ENCODE assay signal across 1 cellular context in the genomic region with DNA sequence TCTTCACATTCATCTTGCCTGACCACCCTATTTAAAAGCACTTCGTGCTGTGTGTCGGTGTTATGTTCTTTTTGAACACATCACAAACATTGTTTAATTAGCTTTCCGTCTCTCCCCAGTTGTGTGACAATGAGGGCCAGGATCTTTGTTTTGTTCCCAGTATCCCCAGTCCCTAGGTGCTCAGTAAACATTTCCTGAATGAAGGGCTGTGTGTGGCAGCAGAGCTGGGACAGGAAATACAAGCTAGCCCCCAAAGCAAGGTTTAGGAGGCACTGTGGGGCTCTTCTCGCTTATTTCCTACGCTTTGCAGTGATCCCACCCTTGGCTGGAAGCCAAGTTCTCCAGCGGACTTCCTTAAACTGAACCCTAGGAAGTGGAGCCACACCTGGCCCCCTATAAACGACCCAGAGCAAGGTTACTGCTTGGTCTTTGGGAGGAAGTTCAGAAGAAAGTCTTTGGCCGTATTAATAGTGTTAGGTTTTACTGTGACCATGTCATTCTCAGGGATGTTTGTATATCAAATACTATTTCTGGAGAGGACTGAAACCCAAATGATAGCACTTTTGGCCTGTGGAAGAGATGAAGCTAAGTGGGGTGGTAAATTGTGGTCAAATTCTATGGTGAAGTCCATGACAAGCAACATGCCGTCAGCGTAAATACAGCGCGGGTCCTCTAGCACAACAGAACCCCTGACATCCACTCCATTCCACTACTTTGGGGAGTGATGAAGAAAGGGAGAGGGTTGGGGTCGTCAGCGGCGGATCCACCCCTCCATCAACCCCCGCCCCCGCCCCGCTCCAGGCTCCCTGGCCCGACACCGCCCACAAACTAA.
A peak's percentile ranks its signal among the peaks of the same experiment; 100 is the strongest.
TF ChIP-seq lines count a peak whose summit lies in the region.

No MANE protein-coding gene starts in this region.

TF ChIP-seq in HepG2, 621 proteins besides CTCF, POLR2A, EP300 and RAD21:
- TF ChIP-seq ARID2 (CRISPR knock-in tag; IDR thresholded peaks at IDR 0.05; ENCODE audit: borderline replicate concordance): no peak
- TF ChIP-seq ZKSCAN5 (CRISPR knock-in tag; IDR thresholded peaks at IDR 0.05): 0 out of 2 replicates have a peak, but pooled peaks have one; percentile 5
- TF ChIP-seq, protein P1, sequence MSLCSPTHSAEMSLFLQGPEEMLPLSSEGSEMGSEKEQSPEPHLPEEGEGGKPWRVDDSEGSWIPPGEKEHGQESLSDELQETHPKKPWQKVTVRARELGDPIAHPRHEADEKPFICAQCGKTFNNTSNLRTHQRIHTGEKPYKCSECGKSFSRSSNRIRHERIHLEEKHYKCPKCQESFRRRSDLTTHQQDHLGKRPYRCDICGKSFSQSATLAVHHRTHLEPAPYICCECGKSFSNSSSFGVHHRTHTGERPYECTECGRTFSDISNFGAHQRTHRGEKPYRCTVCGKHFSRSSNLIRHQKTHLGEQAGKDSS (CRISPR knock-in tag; IDR thresholded peaks at IDR 0.05; ENCODE audit: borderline replicate concordance, low read depth): no peak
- TF ChIP-seq, protein P2, sequence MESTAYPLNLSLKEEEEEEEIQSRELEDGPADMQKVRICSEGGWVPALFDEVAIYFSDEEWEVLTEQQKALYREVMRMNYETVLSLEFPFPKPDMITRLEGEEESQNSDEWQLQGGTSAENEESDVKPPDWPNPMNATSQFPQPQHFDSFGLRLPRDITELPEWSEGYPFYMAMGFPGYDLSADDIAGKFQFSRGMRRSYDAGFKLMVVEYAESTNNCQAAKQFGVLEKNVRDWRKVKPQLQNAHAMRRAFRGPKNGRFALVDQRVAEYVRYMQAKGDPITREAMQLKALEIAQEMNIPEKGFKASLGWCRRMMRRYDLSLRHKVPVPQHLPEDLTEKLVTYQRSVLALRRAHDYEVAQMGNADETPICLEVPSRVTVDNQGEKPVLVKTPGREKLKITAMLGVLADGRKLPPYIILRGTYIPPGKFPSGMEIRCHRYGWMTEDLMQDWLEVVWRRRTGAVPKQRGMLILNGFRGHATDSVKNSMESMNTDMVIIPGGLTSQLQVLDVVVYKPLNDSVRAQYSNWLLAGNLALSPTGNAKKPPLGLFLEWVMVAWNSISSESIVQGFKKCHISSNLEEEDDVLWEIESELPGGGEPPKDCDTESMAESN (CRISPR knock-in tag; conservative IDR thresholded peaks at IDR 0.05): no peak
- TF ChIP-seq MAFF (IDR thresholded peaks at IDR 0.05; ENCODE audit: low read depth, low read length): no peak
- TF ChIP-seq ZNF205 (CRISPR knock-in tag; IDR thresholded peaks at IDR 0.05): 0 out of 2 replicates have a peak, but pooled peaks have one; percentile 9
- TF ChIP-seq GATA4 (IDR thresholded peaks at IDR 0.05; ENCODE audit: borderline replicate concordance, low read depth): no peak
- TF ChIP-seq ZFP82 (CRISPR knock-in tag; IDR thresholded peaks at IDR 0.05; ENCODE audit: borderline replicate concordance): 0 out of 2 replicates have a peak, but pooled peaks have one; percentile 15
- TF ChIP-seq, protein P3, sequence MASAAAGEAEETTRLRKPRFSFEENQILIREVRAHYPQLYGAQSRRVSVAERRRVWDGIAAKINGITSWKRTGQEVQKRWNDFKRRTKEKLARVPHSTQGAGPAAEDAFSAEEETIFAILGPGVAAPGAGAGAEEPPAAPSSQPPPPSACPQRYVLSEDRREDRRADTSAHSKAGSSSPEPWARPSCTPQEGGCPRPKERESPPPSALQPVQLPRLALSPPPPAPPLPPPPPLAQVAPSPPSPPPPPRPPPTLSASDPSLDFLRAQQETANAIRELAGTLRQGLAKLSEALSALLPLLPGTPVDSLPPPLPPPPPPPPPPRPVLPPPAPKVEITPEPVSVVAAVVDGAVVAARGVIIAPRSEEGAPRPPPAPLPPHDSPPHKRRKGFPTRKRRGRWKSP (CRISPR knock-in tag; IDR thresholded peaks at IDR 0.05): peak; percentile 15; the same call in 1 of the 2 replicates
- 0 out of 2 replicates have a peak, but pooled peaks have one; percentile 48 for TF ChIP-seq ZSCAN22 (CRISPR knock-in tag; IDR thresholded peaks at IDR 0.05)
- TF ChIP-seq, protein P4, sequence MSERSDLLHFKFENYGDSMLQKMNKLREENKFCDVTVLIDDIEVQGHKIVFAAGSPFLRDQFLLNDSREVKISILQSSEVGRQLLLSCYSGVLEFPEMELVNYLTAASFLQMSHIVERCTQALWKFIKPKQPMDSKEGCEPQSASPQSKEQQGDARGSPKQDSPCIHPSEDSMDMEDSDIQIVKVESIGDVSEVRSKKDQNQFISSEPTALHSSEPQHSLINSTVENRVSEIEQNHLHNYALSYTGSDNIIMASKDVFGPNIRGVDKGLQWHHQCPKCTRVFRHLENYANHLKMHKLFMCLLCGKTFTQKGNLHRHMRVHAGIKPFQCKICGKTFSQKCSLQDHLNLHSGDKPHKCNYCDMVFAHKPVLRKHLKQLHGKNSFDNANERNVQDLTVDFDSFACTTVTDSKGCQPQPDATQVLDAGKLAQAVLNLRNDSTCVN (CRISPR knock-in tag; IDR thresholded peaks at IDR 0.05; ENCODE audit: borderline replicate concordance): 0 out of 2 replicates have a peak, but pooled peaks have one; percentile 7
- TF ChIP-seq ZNF878 (CRISPR knock-in tag; IDR thresholded peaks at IDR 0.05): no peak
- no peak for TF ChIP-seq ZNF468 (CRISPR knock-in tag; IDR thresholded peaks at IDR 0.05)
- TF ChIP-seq, protein P5, sequence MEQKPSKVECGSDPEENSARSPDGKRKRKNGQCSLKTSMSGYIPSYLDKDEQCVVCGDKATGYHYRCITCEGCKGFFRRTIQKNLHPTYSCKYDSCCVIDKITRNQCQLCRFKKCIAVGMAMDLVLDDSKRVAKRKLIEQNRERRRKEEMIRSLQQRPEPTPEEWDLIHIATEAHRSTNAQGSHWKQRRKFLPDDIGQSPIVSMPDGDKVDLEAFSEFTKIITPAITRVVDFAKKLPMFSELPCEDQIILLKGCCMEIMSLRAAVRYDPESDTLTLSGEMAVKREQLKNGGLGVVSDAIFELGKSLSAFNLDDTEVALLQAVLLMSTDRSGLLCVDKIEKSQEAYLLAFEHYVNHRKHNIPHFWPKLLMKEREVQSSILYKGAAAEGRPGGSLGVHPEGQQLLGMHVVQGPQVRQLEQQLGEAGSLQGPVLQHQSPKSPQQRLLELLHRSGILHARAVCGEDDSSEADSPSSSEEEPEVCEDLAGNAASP (CRISPR knock-in tag; IDR thresholded peaks at IDR 0.05; ENCODE audit: borderline replicate concordance): no peak
- TF ChIP-seq BHLHE40 (IDR thresholded peaks at IDR 0.05; ENCODE audit: low read length): no peak
- TF ChIP-seq, protein P6, sequence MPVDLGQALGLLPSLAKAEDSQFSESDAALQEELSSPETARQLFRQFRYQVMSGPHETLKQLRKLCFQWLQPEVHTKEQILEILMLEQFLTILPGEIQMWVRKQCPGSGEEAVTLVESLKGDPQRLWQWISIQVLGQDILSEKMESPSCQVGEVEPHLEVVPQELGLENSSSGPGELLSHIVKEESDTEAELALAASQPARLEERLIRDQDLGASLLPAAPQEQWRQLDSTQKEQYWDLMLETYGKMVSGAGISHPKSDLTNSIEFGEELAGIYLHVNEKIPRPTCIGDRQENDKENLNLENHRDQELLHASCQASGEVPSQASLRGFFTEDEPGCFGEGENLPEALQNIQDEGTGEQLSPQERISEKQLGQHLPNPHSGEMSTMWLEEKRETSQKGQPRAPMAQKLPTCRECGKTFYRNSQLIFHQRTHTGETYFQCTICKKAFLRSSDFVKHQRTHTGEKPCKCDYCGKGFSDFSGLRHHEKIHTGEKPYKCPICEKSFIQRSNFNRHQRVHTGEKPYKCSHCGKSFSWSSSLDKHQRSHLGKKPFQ (CRISPR knock-in tag; IDR thresholded peaks at IDR 0.05; ENCODE audit: insufficient replicate concordance): peak; percentile 25
- TF ChIP-seq XRCC5 (optimal IDR thresholded peaks at IDR 0.05; ENCODE audit: low read length): peak; percentile 24
TF ChIP-seq in HepG2: peak in this region for 8.
